Comparison of ENCODE assay signal across 11 cellular contexts in the genomic region with DNA sequence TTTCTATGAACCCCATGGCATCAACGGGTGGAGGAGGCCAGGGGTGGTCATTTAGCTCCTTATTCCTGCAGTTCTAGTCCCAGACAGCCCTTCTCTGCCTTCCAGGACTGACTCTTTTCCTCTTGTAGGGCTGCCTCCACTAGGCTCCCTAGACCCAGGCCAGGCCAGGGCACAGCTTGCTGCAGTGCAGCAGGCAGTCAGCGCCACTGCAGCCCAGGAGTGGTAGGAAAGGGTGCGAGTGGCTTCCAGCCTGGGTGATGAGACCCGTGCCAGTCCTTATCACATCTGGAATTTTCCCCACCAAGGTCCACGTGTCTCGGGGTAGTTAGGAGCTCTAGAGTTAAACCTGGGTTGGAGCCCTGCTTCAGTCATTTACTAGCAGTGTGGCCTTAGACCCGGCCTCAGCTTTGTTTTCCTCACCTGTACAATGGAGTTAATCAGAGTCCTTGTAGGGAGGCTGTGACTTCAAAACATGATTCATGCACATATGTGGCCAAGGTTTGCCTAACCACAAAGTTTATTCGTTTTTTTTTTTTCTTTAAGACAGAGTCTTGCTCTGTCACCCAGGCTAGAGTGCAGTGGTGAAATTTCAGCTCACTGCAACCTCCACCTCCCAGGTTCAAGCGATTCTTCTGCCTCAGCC. TPM values are rescaled to one million over a fixed set of nuclear protein-coding genes. Genes with fewer than 3 reads are reported as not detected.
DNase-seq lines count a peak whose midpoint lies in the region; ATAC-seq and TF ChIP-seq lines count a peak whose summit lies in the region.
"Had no signal": no experiment of that assay in that cellular context is flagged by ENCODE, and none has a peak within 500 bp of the region (broad histone marks: within the 10 kb centered on the region; RNA-seq: fewer than 3 reads in every experiment).

No MANE protein-coding gene starts in this region.

- no peak for TF ChIP-seq POLR2A in ovary (IDR thresholded peaks at IDR 0.05)

- WGBS in ovary, 3 donors = 57 to 63% (median 57%) methylated on average over 9 of the region's 9 CpGs

- H3K27me3 ChIP-seq in ovary = no peaks in the 10 kb centered on the region

- H3K27ac Mint-ChIP-seq in activated CD8-positive, alpha-beta memory T cell treated with anti-CD3 and anti-CD28 coated beads, Interleukin-2, amount 10 ng/mL, durations not matched to agents 7 days and 5 days = no peak overlapping the region

- CTCF ChIA-PET in activated CD8-positive, alpha-beta memory T cell treated with anti-CD3 and anti-CD28 coated beads, Interleukin-2, amount 10 ng/mL, durations not matched to agents 7 days and 5 days (lab: Charles Lee) = no interaction called here

- no peak overlapping the region for H3K4me3 ChIP-seq in ovary

- H3K9me3 ChIP-seq in ovary = no peaks in the 10 kb centered on the region

- no peak for TF ChIP-seq EP300 in ovary (IDR thresholded peaks at IDR 0.05)

- peak; percentile 44 for DNase-seq in activated CD8-positive, alpha-beta memory T cell treated with anti-CD3 and anti-CD28 coated beads, Interleukin-2, amount 10 ng/mL, durations not matched to agents 7 days and 5 days
- no peak for DNase-seq in activated CD8-positive, alpha-beta memory T cell treated with anti-CD3 and anti-CD28 coated beads, Interleukin-2, amount 50 U/mL, for 48 hours
- DNase-seq in RPMI7951 (ENCODE audit: low read depth) = peak; percentile 73
- no peak for DNase-seq in caudate nucleus (lab: John Stamatoyannopoulos, UW)
- DNase-seq in renal cortical epithelial cell (ENCODE audit: low read depth) = peak; percentile 61
- no peak for DNase-seq in ovary
- no peak for DNase-seq in effector CD8-positive, alpha-beta T cell (lab: John Stamatoyannopoulos, UW)
- no peak for DNase-seq in DMS 273 (lab: John Stamatoyannopoulos, UW; ENCODE audit: unreplicated experiment)
- DNase-seq: activated effector memory CD4-positive, alpha-beta T cell treated with Interleukin-2 at 50 U/mL for 16 hours; NCI-H446 had no signal

- intact Hi-C loops in ovary (cut with DNase I) = no loop called here

- H3K4me1 ChIP-seq in ovary (ENCODE audit: insufficient read depth) = peaks cover 6% of the 10 kb centered on the region

- H3K36me3 ChIP-seq in ovary = no peaks in the 10 kb centered on the region

- no peak overlapping the region for H3K4me3 Mint-ChIP-seq in activated CD8-positive, alpha-beta memory T cell treated with anti-CD3 and anti-CD28 coated beads, Interleukin-2, amount 10 ng/mL, durations not matched to agents 7 days and 5 days

- peak overlapping the region; percentile 30 for H3K27ac ChIP-seq in caudate nucleus (ENCODE audit: low read depth, low read length)
- no peak overlapping the region for H3K27ac ChIP-seq in ovary

- peaks cover 18% of the 10 kb centered on the region for H3K4me1 Mint-ChIP-seq in activated CD8-positive, alpha-beta memory T cell treated with anti-CD3 and anti-CD28 coated beads, Interleukin-2, amount 10 ng/mL, durations not matched to agents 7 days and 5 days

- H3K27me3 Mint-ChIP-seq in activated CD8-positive, alpha-beta memory T cell treated with anti-CD3 and anti-CD28 coated beads, Interleukin-2, amount 10 ng/mL, durations not matched to agents 7 days and 5 days = peaks cover 2% of the 10 kb centered on the region

- H3K9me3 Mint-ChIP-seq in activated CD8-positive, alpha-beta memory T cell treated with anti-CD3 and anti-CD28 coated beads, Interleukin-2, amount 10 ng/mL, durations not matched to agents 7 days and 5 days (ENCODE audit: low read depth) = no peaks in the 10 kb centered on the region

- peak; percentile 67 for ATAC-seq in activated CD8-positive, alpha-beta memory T cell treated with anti-CD3 and anti-CD28 coated beads, Interleukin-2, amount 10 ng/mL, durations not matched to agents 7 days and 5 days

- H3K36me3 Mint-ChIP-seq in activated CD8-positive, alpha-beta memory T cell treated with anti-CD3 and anti-CD28 coated beads, Interleukin-2, amount 10 ng/mL, durations not matched to agents 7 days and 5 days = no peaks in the 10 kb centered on the region

- TF ChIP-seq CTCF in ovary (IDR thresholded peaks at IDR 0.05) = no peak

RNA-seq across cellular contexts. Expression of a gene that starts 4.6 kb away (rescaled TPM):
- not detected for total RNA-seq in activated CD8-positive, alpha-beta memory T cell treated with anti-CD3 and anti-CD28 coated beads, Interleukin-2, amount 10 ng/mL, durations not matched to agents 7 days and 5 days
- total RNA-seq in RPMI7951 (2014; rRNA removed; shearing (Covaris generic)) = not detected in 2 replicates
- total RNA-seq in renal cortical epithelial cell = not detected in 2 replicates
- total RNA-seq in ovary = under 1 TPM in 3 of 7 donors, not detected in 4; 0.24 to 0.50 (median 0.32) TPM
- polyA plus RNA-seq in ovary = under 1 TPM in 1 of 2 donors, not detected in 1; 0.04 TPM
- total RNA-seq: lower leg skin had no signal

Comparison
In these comparisons a context has a peak if more than half of its experiments do, and no peak if none do; other contexts are left out.
1. DNase-seq: peak in activated CD8-positive, alpha-beta memory T cell treated with anti-CD3 and anti-CD28 coated beads, Interleukin-2, amount 10 ng/mL, durations not matched to agents 7 days and 5 days (single experiment), RPMI7951 (single experiment) and renal cortical epithelial cell (single experiment); none in activated CD8-positive, alpha-beta memory T cell treated with anti-CD3 and anti-CD28 coated beads, Interleukin-2, amount 50 U/mL, for 48 hours (single experiment), caudate nucleus (0 of 61), ovary (0 of 5), effector CD8-positive, alpha-beta T cell (single experiment) and DMS 273 (single experiment).